Comparison of ENCODE assay signal across 10 cellular contexts in the genomic region with DNA sequence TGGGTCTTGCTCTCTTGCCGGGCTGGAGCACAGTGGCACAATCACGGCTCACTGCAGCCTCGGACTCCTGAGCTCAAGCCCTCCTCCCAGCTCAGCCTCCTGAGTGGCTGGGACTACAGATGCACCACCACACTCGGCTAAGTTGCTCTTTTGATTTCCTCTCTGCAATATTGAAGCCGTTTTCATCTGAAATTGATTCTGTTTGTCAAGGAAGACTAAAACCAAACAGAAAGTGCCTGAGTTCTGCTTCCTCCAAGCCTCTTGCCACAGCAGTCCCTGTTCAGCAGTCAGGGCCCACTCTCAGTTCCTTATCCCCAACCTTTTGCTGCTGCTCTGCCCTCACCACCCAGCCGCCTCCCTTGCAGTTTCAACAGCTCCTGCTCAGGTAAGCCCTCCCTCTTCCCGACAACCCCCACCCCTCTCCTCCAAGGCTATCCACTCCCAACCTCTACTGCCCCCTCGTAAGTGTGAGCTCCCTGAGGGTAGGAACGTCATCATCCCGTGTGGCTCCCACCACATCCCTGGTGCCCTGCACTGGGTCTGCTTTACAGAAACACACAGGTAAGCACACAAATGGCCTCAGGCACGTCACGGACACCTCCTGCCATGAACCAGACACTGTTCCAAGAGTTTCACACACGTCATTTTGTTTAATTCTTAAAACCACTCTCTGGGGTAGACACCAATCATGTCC.
DNase-seq lines count a peak whose midpoint lies in the region; ATAC-seq, FAIRE-seq and TF ChIP-seq lines count a peak whose summit lies in the region.
"Had no signal": no experiment of that assay in that cellular context is flagged by ENCODE, and none has a peak within 500 bp of the region (broad histone marks: within the 10 kb centered on the region; RNA-seq: fewer than 3 reads in every experiment).

No MANE protein-coding gene starts in this region.

- dilution Hi-C loops in mammary epithelial cell (cut with HindIII; ENCODE audit: low sequenced_read_pairs), result no loop called here

- no peaks in the 10 kb centered on the region for H3K36me3 ChIP-seq in mammary epithelial cell (ENCODE audit: insufficient read depth, low read length)
- H3K36me3 ChIP-seq: heart left ventricle had no signal

- no peak overlapping the region for H3K4me2 ChIP-seq in mammary epithelial cell (ENCODE audit: insufficient read depth, low read depth, low read length)

- no peaks in the 10 kb centered on the region for H3K79me2 ChIP-seq in mammary epithelial cell (ENCODE audit: insufficient read depth, low read length)

- ATAC-seq in GM18511 (IDR thresholded peaks at IDR 0.05; ENCODE audit: unreplicated experiment), result peak; percentile 95
- ATAC-seq in GM21576 (IDR thresholded peaks at IDR 0.05; ENCODE audit: unreplicated experiment), result peak; percentile 96
- peak; percentile 79 for ATAC-seq in HG03565 (IDR thresholded peaks at IDR 0.05; ENCODE audit: unreplicated experiment)
- ATAC-seq in left lobe of liver, result peak; percentile 39

- H3K4me1 ChIP-seq in mammary epithelial cell (ENCODE audit: insufficient read depth, low read length), result peaks cover 4% of the 10 kb centered on the region

- DNase-seq in left lobe of liver (ENCODE audit: low spot score) (no peak), activated gamma-delta T cell treated with Interleukin-2 at 50 U/mL for 16 hours (no peak), urothelium cell line (ENCODE audit: low spot score) (no peak), activated gamma-delta T cell (lab: John Stamatoyannopoulos, UW) (no peak), mammary epithelial cell (no peak)
- DNase-seq: NCI-H526 treated with DMSO at 0.1 percent for 48 hours had no signal

- BruUV-seq in mammary epithelial cell (replicated peaks; lab: Mats Ljungman, UMichigan), result no TSS peak

- H2AFZ ChIP-seq in mammary epithelial cell (ENCODE audit: low read depth, low read length), result no peak overlapping the region

- no peak for TF ChIP-seq CTCF in mammary epithelial cell (conservative IDR thresholded peaks at IDR 0.05 in 1 of 2, IDR thresholded peaks at IDR 0.05 in 1 of 2; ENCODE audit: extremely low read depth in 1 of 2, insufficient read depth in 1 of 2, low read depth in 1 of 2, low read length in 2 of 2)

- H3K27me3 ChIP-seq in mammary epithelial cell (ENCODE audit: insufficient read depth, low read length), result no peaks in the 10 kb centered on the region
- H3K27me3 ChIP-seq: heart left ventricle had no signal

- in situ Hi-C loops in mammary epithelial cell (cut with MboI; ENCODE audit: low sequenced_read_pairs in 2 of 2), result no loop called here

- CTCF ChIA-PET in mammary epithelial cell (lab: Charles Lee; ENCODE audit: low non-redundant PET), result no interaction called here

- peaks cover 3% of the 10 kb centered on the region for H3K9me3 ChIP-seq in mammary epithelial cell (replicated peaks; ENCODE audit: insufficient read depth, low read length)

- no peak overlapping the region for H3K4me3 ChIP-seq in mammary epithelial cell (replicated peaks in 1 of 3; ENCODE audit: insufficient read depth in 1 of 3, low read depth in 2 of 3, low read length in 3 of 3)
- H3K4me3 ChIP-seq: heart left ventricle had no signal

- no peak for FAIRE-seq in urothelium cell line (lab: Jason Lieb, UNC)

- H3K27ac ChIP-seq in mammary epithelial cell (ENCODE audit: insufficient read depth, low read depth, low read length), result no peak overlapping the region

- WGBS in mammary epithelial cell (ENCODE audit: low coverage, missing lambda C conversion rate), result 85% methylated on average over 10 of the region's 13 CpGs

- no peak overlapping the region for H3K9ac ChIP-seq in mammary epithelial cell (ENCODE audit: insufficient read depth, low read length)

- intact Hi-C loops in mammary epithelial cell (cut with micrococcal nuclease), result no loop called here

- no peaks in the 10 kb centered on the region for H4K20me1 ChIP-seq in mammary epithelial cell (ENCODE audit: insufficient read depth, low read length)

Comparison
In these comparisons a context has a peak if more than half of its experiments do, and no peak if none do; other contexts are left out.
1. ATAC-seq: peak in every context shown above with its lines; median percentile 96 in GM21576; 95 in GM18511; 79 in HG03565; 39 in left lobe of liver.